Comparison of ENCODE assay signal across 34 cellular contexts in the genomic region with DNA sequence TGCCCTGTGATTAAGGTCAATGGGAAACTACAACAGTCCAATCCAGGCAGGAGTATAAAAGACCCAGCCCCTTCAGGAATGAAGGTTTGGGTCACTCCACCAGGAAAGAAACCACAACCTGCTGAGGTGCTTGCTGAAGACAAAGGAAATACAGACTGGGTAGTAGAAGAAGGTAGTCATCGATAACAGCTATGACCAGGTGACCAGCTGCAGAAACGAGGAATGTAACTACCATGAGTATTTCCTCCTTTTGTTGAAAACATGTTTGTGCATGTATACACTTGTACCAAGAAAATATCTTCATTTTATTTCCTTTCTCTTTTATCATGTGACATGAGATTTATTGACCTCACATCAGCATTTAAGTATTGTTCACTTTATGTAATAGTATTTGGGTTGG.
"Had no signal": no experiment of that assay in that cellular context is flagged by ENCODE, and none has a peak within 500 bp of the region (broad histone marks: within the 10 kb centered on the region; RNA-seq: fewer than 3 reads in every experiment).

No MANE protein-coding gene starts in this region.

- DNase-seq: Karpas-422, Kasumi-1, MG63, MM.1S, MV-4-11, NCI-H1048, NCI-H1092, NCI-H1092 treated with DMSO at 0.1 percent for 48 hours, NCI-H1105, NCI-H1105 treated with DMSO at 0.1 percent for 48 hours, NCI-H1417, NCI-H1417 treated with DMSO at 0.1 percent for 48 hours, NCI-H1436, NCI-H1436 treated with DMSO at 0.1 percent for 48 hours, NCI-H146, NCI-H1694, NCI-H1694 treated with DMSO at 0.1 percent for 48 hours, NCI-H187, NCI-H187 treated with DMSO at 0.1 percent for 48 hours, NCI-H1930, NCI-H2029, NCI-H2029 treated with DMSO at 0.1 percent for 48 hours, NCI-H2081, NCI-H2081 treated with DMSO at 0.1 percent for 48 hours, NCI-H2107, NCI-H2171, NCI-H2171 treated with DMSO at 0.1 percent for 48 hours, NCI-H2227 treated with DMSO at 0.1 percent for 48 hours, NCI-H226, NCI-H345, NCI-H446, NCI-H446 treated with DMSO at 0.1 percent for 48 hours, NCI-H510A, NCI-H510A treated with DMSO at 0.1 percent for 48 hours had no signal

- H3K36me3 ChIP-seq: MG63 had no signal

- H3K4me3 ChIP-seq: MG63 had no signal

- H3K9me3 ChIP-seq: MG63 had no signal

- H3K27me3 ChIP-seq: MG63 had no signal
